Comparison of ENCODE assay signal across 16 cellular contexts in genomic region chr5:160289721-160290120, GRCh38. TPM values are rescaled to one million over a fixed set of nuclear protein-coding genes. Genes with fewer than 3 reads are reported as not detected.
DNase-seq lines count a peak whose midpoint lies in the region; ATAC-seq, FAIRE-seq and TF ChIP-seq lines count a peak whose summit lies in the region.
"Had no signal": no experiment of that assay in that cellular context is flagged by ENCODE, and none has a peak within 500 bp of the region (broad histone marks: within the 10 kb centered on the region; RNA-seq: fewer than 3 reads in every experiment).

No MANE protein-coding gene starts in this region.

- no peak for TF ChIP-seq POLR2A in GM12878 (IDR thresholded peaks at IDR 0.05; ENCODE audit: low read depth, low read length)

- H2AFZ ChIP-seq in GM12878 (ENCODE audit: control insufficient read depth, low read depth, low read length) = no peak overlapping the region

- FAIRE-seq in GM12878 (lab: Jason Lieb, UNC) = no peak
- FAIRE-seq: GM18507 had no signal

- no peak for TF ChIP-seq RAD21 in GM12878 (IDR thresholded peaks at IDR 0.05; ENCODE audit: insufficient read depth, low read depth, low read length)

- H3K4me3 ChIP-seq in BLaER1 = no peak overlapping the region
- no peak overlapping the region for H3K4me3 ChIP-seq in HUES6 (ENCODE audit: low read depth, low read length)
- no peak overlapping the region for H3K4me3 ChIP-seq in GM12878
- no peak overlapping the region for H3K4me3 ChIP-seq in left lung

- H3K27me3 ChIP-seq in BLaER1 = no peaks in the 10 kb centered on the region
- H3K27me3 ChIP-seq in HUES6 (ENCODE audit: control insufficient read depth, insufficient read depth, low read length) = no peaks in the 10 kb centered on the region
- peaks cover 0 to 2% of the 10 kb centered on the region in 2 experiments; a peak in 1 of 4 replicates for H3K27me3 ChIP-seq in GM12878 (replicated peaks in 1 of 2; ENCODE audit: control insufficient read depth in 2 of 2, insufficient read depth in 2 of 2, low read length in 1 of 2)
- H3K27me3 ChIP-seq in left lung = no peaks in the 10 kb centered on the region

- BruUV-seq in GM12878 (replicated peaks; lab: Mats Ljungman, UMichigan) = no TSS peak

- in situ Hi-C loops in GM12878 (cut with MboI) = no loop called here

- TF ChIP-seq CTCF in GM12878 (IDR thresholded peaks at IDR 0.05 in 2 of 3, conservative IDR thresholded peaks at IDR 0.05 in 1 of 3; ENCODE audit: control insufficient read depth in 2 of 3, extremely low read depth in 1 of 3, insufficient read depth in 1 of 3, low read depth in 3 of 3, low read length in 3 of 3) = no peak
- no peak for TF ChIP-seq CTCF in left lung (IDR thresholded peaks at IDR 0.05)

- CTCF ChIA-PET in GM12878 (lab: Yijun Ruan, JAX) = no interaction called here

- H3K9ac ChIP-seq in BLaER1 (no peak overlapping the region), HUES6 (ENCODE audit: low read length) (no peak overlapping the region), GM12878 (ENCODE audit: control insufficient read depth, insufficient read depth, low read length) (no peak overlapping the region)

- no peak for TF ChIP-seq EP300 in GM12878 (IDR thresholded peaks at IDR 0.05; ENCODE audit: borderline replicate concordance in 1 of 2, control insufficient read depth in 1 of 2, low read depth in 2 of 2, low read length in 2 of 2)

- RAD21 ChIA-PET in GM12878 (lab: Charles Lee; ENCODE audit: unreplicated experiment) = interaction anchor here (1.1 to 1.9 kb wide), 2 partner anchors 47 to 59 kb away, joined by 3 to 7 read pairs; no protein-coding TSS in a partner anchor

- intact Hi-C loops in GM12878 (cut with micrococcal nuclease; ENCODE audit: unreplicated experiment) = no loop called here
- intact Hi-C loops in left lung (cut with DNase I) = no loop called here

- WGBS in GM12878 (ENCODE audit: insufficient coverage, insufficient replicate concordance, low lambda C conversion rate, missing lambda C conversion rate) = 27% methylated on average over 7 of the region's 7 CpGs

- ATAC-seq in GM12878 (peak; percentile 29), left lung (peak; percentile 22), HG02588 (IDR thresholded peaks at IDR 0.05; ENCODE audit: unreplicated experiment) (no peak), HG03095 (IDR thresholded peaks at IDR 0.05; ENCODE audit: unreplicated experiment) (no peak)
- ATAC-seq: activated CD8-positive, alpha-beta T cell treated with anti-CD3 and anti-CD28 coated beads, Interleukin-2, amount 10 ng/mL, durations not matched to agents 7 days and 5 days; HCT116; PC-3 had no signal

- DNase-seq in GM12878 (ENCODE audit: low read depth, low spot score) = no peak
- peak; percentile 68 to 84 for DNase-seq in left lung
- no peak for DNase-seq in activated CD4-positive, alpha-beta T cell treated with anti-CD3 and anti-CD28 coated beads for 1 hour
- DNase-seq in stimulated activated CD4-positive, alpha-beta T cell treated with anti-CD3 and anti-CD28 coated beads, Interleukin-4, amount 100 ng/mL, for 24 hours = no peak
- DNase-seq: activated CD8-positive, alpha-beta T cell treated with anti-CD3 and anti-CD28 coated beads, Interleukin-2, amount 10 ng/mL, durations not matched to agents 7 days and 5 days; activated naive CD4-positive, alpha-beta T cell treated with Interleukin-2 at 50 U/mL for 16 hours; caudate nucleus; hippocampal formation; NCI-H2081; PC-3 had no signal

- SMC1A ChIA-PET in GM12878 (lab: Charles Lee; ENCODE audit: uncharacterized antibody, unreplicated experiment) = no interaction called here

- H4K20me1 ChIP-seq in BLaER1 (no peaks in the 10 kb centered on the region), GM12878 (ENCODE audit: control insufficient read depth, insufficient read depth) (no peaks in the 10 kb centered on the region)

- H3K4me1 ChIP-seq in BLaER1 = peaks cover 11% of the 10 kb centered on the region
- H3K4me1 ChIP-seq in HUES6 (ENCODE audit: control insufficient read depth, insufficient read depth, low read length) = peaks cover 55% of the 10 kb centered on the region
- H3K4me1 ChIP-seq in GM12878 (ENCODE audit: control insufficient read depth, insufficient read depth, low read length) = no peaks in the 10 kb centered on the region; the same call in 1 of the 2 replicates
- H3K4me1 ChIP-seq in left lung = peaks cover 23 to 69% of the 10 kb centered on the region in 2 donors

- H3K36me3 ChIP-seq in BLaER1 = no peaks in the 10 kb centered on the region
- no peaks in the 10 kb centered on the region for H3K36me3 ChIP-seq in HUES6 (ENCODE audit: control insufficient read depth, insufficient read depth, low read length)
- H3K36me3 ChIP-seq in GM12878 (ENCODE audit: control insufficient read depth in 2 of 2, insufficient read depth in 2 of 2, low read length in 1 of 2) = no peaks in the 10 kb centered on the region
- no peaks in the 10 kb centered on the region for H3K36me3 ChIP-seq in left lung

- H3K79me2 ChIP-seq in GM12878 (ENCODE audit: control insufficient read depth, insufficient read depth, low read length) = no peaks in the 10 kb centered on the region

- H3K4me2 ChIP-seq in BLaER1 (peak overlapping the region; percentile 50), GM12878 (ENCODE audit: control insufficient read depth, insufficient read depth) (no peak overlapping the region)

- H3K9me3 ChIP-seq in BLaER1 = no peaks in the 10 kb centered on the region
- H3K9me3 ChIP-seq in HUES6 (ENCODE audit: control insufficient read depth, insufficient read depth, low read depth, low read length) = no peaks in the 10 kb centered on the region
- H3K9me3 ChIP-seq in GM12878 (replicated peaks; ENCODE audit: control insufficient read depth, insufficient read depth, low read length) = no peaks in the 10 kb centered on the region
- no peaks in the 10 kb centered on the region for H3K9me3 ChIP-seq in left lung

- peak overlapping the region; percentile 2; the same call in 1 of the 2 replicates for H3K27ac ChIP-seq in BLaER1
- 0 out of 2 replicates have a peak overlapping the region, but pooled peaks have one; percentile 13 for H3K27ac ChIP-seq in HUES6 (ENCODE audit: low read depth, low read length)
- no peak overlapping the region for H3K27ac ChIP-seq in GM12878 (ENCODE audit: control insufficient read depth, insufficient read depth)
- H3K27ac ChIP-seq in left lung = peak overlapping the region; percentile 47 to 58

- POLR2A ChIA-PET in GM12878 (lab: Charles Lee) = no interaction called here

TF ChIP-seq in GM12878, 131 proteins besides CTCF, POLR2A, EP300 and RAD21 (continues in another document):
- peak; percentile 37; the same call in 1 of the 2 replicates for TF ChIP-seq ZNF687 (IDR thresholded peaks at IDR 0.05)

RNA-seq across cellular contexts. Expression of gene CCNJL, which starts 22.6 kb away (rescaled TPM):
- 0.19 TPM in 1 of 2 replicates, not detected in the other for total RNA-seq in GM12878 (2013; cell fraction: nucleolus; rRNA removed)
- total RNA-seq in GM12878 (2014; rRNA removed) = not detected in 2 replicates
- total RNA-seq in GM12878 (2014; rRNA removed; fragmentation: Illumina TruSeq; extraction: Trizol) = not detected in 2 replicates
- total RNA-seq in GM12878 (2021) = 0.08 and 0.10 TPM in 2 replicates
- polyA plus RNA-seq in GM12878 (2011; ENCODE audit: low read depth) = 0.08 TPM
- polyA plus RNA-seq in GM12878 (2011; rRNA removed) = 0.19 and 0.20 TPM in 2 replicates
- 0.22 and 0.47 TPM in 2 replicates for polyA plus RNA-seq in GM12878 (2011; cell fraction: cytosol; rRNA removed)
- 0.29 and 0.49 TPM in 2 replicates for polyA plus RNA-seq in GM12878 (2011; cell fraction: nucleus; rRNA removed)
- polyA plus RNA-seq in GM12878 (2012) = 0.11 TPM in 1 of 2 replicates, not detected in the other
- not detected in 2 replicates for polyA plus RNA-seq in GM12878 (2014; fragmentation: Illumina TruSeq; extraction: Trizol)
- not detected for polyA plus RNA-seq in GM12878 (2014; fragmentation: Nextera tagmentation; extraction: Ambion mirVana)
- not detected in 2 replicates for polyA plus RNA-seq in GM12878 (2014; rRNA removed)
- under 1 TPM in 1 of 2 experiments, not detected in 1; 0.09 TPM for polyA plus RNA-seq in GM12878 (2016; fragmentation: Nextera tagmentation; extraction: Ambion mirVana)
- 0.29 and 0.41 TPM in 2 replicates for polyA minus RNA-seq in GM12878 (2011; rRNA and poly(A)+ RNA removed)
- polyA minus RNA-seq in GM12878 (2011; cell fraction: cytosol; rRNA and poly(A)+ RNA removed) = not detected in 2 replicates
- 0.24 and 0.38 TPM in 2 replicates for polyA minus RNA-seq in GM12878 (2011; cell fraction: nucleus; rRNA and poly(A)+ RNA removed)
- 10 to 100 TPM; 16.0 to 19.6 TPM for total RNA-seq in left lung

Comparison
In these comparisons a context has a peak if more than half of its experiments do, and no peak if none do; other contexts are left out.
1. ATAC-seq: peak in GM12878 (single experiment) and left lung (single experiment); none in HG02588 (single experiment) and HG03095 (single experiment).
2. DNase-seq: peak in left lung (2 of 2); none in GM12878 (single experiment), activated CD4-positive, alpha-beta T cell treated with anti-CD3 and anti-CD28 coated beads for 1 hour (single experiment) and stimulated activated CD4-positive, alpha-beta T cell treated with anti-CD3 and anti-CD28 coated beads, Interleukin-4, amount 100 ng/mL, for 24 hours (single experiment).
3. RNA of gene CCNJL, which starts 22.6 kb away (total RNA-seq): 16.0 to 19.6 TPM in left lung; 0.08 to 0.19 TPM in GM12878; every median in the first group is over 10 times any median in the second.